In the genomic region with DNA sequence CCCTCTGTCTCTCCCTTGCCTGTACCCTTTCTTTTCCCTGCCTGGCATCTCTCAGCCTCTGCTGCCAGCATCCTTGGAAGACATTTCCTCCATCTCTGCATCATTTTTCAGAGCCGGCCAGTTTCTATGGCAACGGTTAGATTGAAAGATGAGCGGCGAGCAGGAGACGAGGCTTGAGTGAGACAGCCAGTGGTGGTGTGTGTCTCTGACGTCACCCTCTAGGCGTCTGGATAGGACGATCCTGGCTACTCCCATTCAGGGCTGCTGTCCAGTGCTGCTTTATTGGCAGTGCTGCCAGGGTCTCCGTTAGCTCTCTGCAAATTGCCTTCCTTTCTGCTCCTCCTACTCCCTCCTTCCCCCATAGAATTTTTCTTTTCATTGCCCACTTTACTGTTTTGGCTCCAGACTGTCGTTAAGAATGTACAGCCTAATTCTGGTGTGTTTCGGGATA, we compare ENCODE assay signal across 8 cellular contexts. TPM values are rescaled to one million over a fixed set of nuclear protein-coding genes. Genes with fewer than 3 reads are reported as not detected.
DNase-seq lines count a peak whose midpoint lies in the region; ATAC-seq and TF ChIP-seq lines count a peak whose summit lies in the region.

No MANE protein-coding gene starts in this region.

- ATAC-seq in activated CD4-positive, alpha-beta T cell treated with anti-CD3 and anti-CD28 coated beads for 36 hours: no peak
- ATAC-seq in stimulated activated naive CD8-positive, alpha-beta T cell treated with anti-CD3 and anti-CD28 coated beads, Interleukin-15, Interleukin-2, amounts not matched to agents 100 U/mL and 50 U/mL, for 24 hours: no peak

- intact Hi-C loops in activated CD4-positive, alpha-beta T cell treated with anti-CD3 and anti-CD28 coated beads for 36 hours (cut with DNase I, micrococcal nuclease): no loop called here

- H3K36me3 Mint-ChIP-seq in brain: no peaks in the 10 kb centered on the region
- H3K36me3 Mint-ChIP-seq in activated CD4-positive, alpha-beta T cell treated with anti-CD3 and anti-CD28 coated beads for 36 hours (ENCODE audit: low read depth): no peaks in the 10 kb centered on the region

- peaks cover 68% of the 10 kb centered on the region for H3K4me1 Mint-ChIP-seq in brain
- H3K4me1 Mint-ChIP-seq in activated CD4-positive, alpha-beta T cell treated with anti-CD3 and anti-CD28 coated beads for 36 hours: peaks cover 9% of the 10 kb centered on the region

- CTCF ChIA-PET in activated CD4-positive, alpha-beta T cell treated with anti-CD3 and anti-CD28 coated beads for 36 hours (lab: Charles Lee): no interaction called here

- H3K9me3 Mint-ChIP-seq in brain: no peaks in the 10 kb centered on the region
- H3K9me3 Mint-ChIP-seq in activated CD4-positive, alpha-beta T cell treated with anti-CD3 and anti-CD28 coated beads for 36 hours (ENCODE audit: low read depth): no peaks in the 10 kb centered on the region

- H3K27me3 Mint-ChIP-seq in brain: peaks cover 3% of the 10 kb centered on the region
- no peaks in the 10 kb centered on the region for H3K27me3 Mint-ChIP-seq in activated CD4-positive, alpha-beta T cell treated with anti-CD3 and anti-CD28 coated beads for 36 hours

- peak overlapping the region; percentile 75 for H3K27ac ChIP-seq in substantia nigra (ENCODE audit: low read depth, low read length, poor library complexity, severe bottlenecking)

- no peak for TF ChIP-seq CTCF in brain (conservative IDR thresholded peaks at IDR 0.05)

- H3K27ac Mint-ChIP-seq in brain: peak overlapping the region; percentile 84 to 99 (median 98)
- H3K27ac Mint-ChIP-seq in activated CD4-positive, alpha-beta T cell treated with anti-CD3 and anti-CD28 coated beads for 36 hours: no peak overlapping the region

- DNase-seq in HT1080 (ENCODE audit: low read depth): peak; percentile 11
- DNase-seq in inferior parietal cortex (ENCODE audit: extremely low spot score): peak; percentile 94
- peak in 47 of 49 donors; percentile 39 to 98 (median 86) for DNase-seq in substantia nigra (lab: John Stamatoyannopoulos, UW)
- DNase-seq in activated CD4-positive, alpha-beta T cell treated with anti-CD3 and anti-CD28 coated beads for 36 hours: no peak
- DNase-seq in DMS79 treated with DMSO at 0.1 percent for 48 hours (lab: John Stamatoyannopoulos, UW): no peak
- DNase-seq in stimulated activated CD4-positive, alpha-beta T cell treated with anti-CD3 and anti-CD28 coated beads, Interleukin-12 subunit alpha, Interleukin-12 subunit beta, amount 100 ng/mL, for 4 hours: no peak
- DNase-seq in stimulated activated naive CD8-positive, alpha-beta T cell treated with anti-CD3 and anti-CD28 coated beads, Interleukin-15, Interleukin-2, amounts not matched to agents 100 U/mL and 50 U/mL, for 24 hours: no peak

- POLR2A ChIA-PET in activated CD4-positive, alpha-beta T cell treated with anti-CD3 and anti-CD28 coated beads for 36 hours (lab: Charles Lee): no interaction called here

- H3K4me3 Mint-ChIP-seq in brain: peak overlapping the region; percentile 82 to 95 (median 89)
- H3K4me3 Mint-ChIP-seq in activated CD4-positive, alpha-beta T cell treated with anti-CD3 and anti-CD28 coated beads for 36 hours: no peak overlapping the region

RNA-seq across cellular contexts. Expression of a gene that starts 57.9 kb away (rescaled TPM):
- total RNA-seq in HT1080 (2014; rRNA removed; shearing (Covaris generic)): 21.7 and 29.4 TPM in 2 replicates
- 23.4 and 27.8 TPM in 2 replicates for polyA plus RNA-seq in HT1080 (2015; cell fraction: cytosol; rRNA removed)
- 29.1 and 32.7 TPM in 2 replicates for polyA plus RNA-seq in HT1080 (2015; cell fraction: nucleus; rRNA removed)
- 28.8 TPM for polyA plus RNA-seq in brain (ENCODE audit: insufficient read depth, low read depth, low replicate concordance)
- 10 to 100 TPM; 22.4 to 23.6 TPM for total RNA-seq in activated CD4-positive, alpha-beta T cell treated with anti-CD3 and anti-CD28 coated beads for 36 hours

Comparison
In these comparisons a context has a peak if more than half of its experiments do, and no peak if none do; other contexts are left out.
1. DNase-seq: peak in HT1080 (single experiment), inferior parietal cortex (single experiment) and substantia nigra (47 of 49); none in activated CD4-positive, alpha-beta T cell treated with anti-CD3 and anti-CD28 coated beads for 36 hours (single experiment), DMS79 treated with DMSO at 0.1 percent for 48 hours (single experiment), stimulated activated CD4-positive, alpha-beta T cell treated with anti-CD3 and anti-CD28 coated beads, Interleukin-12 subunit alpha, Interleukin-12 subunit beta, amount 100 ng/mL, for 4 hours (single experiment) and stimulated activated naive CD8-positive, alpha-beta T cell treated with anti-CD3 and anti-CD28 coated beads, Interleukin-15, Interleukin-2, amounts not matched to agents 100 U/mL and 50 U/mL, for 24 hours (single experiment).